Comparison of ENCODE assay signal across 24 cellular contexts in genomic region chr4:56283394-56283793, GRCh38.
DNase-seq lines count a peak whose midpoint lies in the region; ATAC-seq, FAIRE-seq and TF ChIP-seq lines count a peak whose summit lies in the region.
"Had no signal": no experiment of that assay in that cellular context is flagged by ENCODE, and none has a peak within 500 bp of the region (broad histone marks: within the 10 kb centered on the region; RNA-seq: fewer than 3 reads in every experiment).

No MANE protein-coding gene starts in this region.

- H3K4me3 ChIP-seq in mesendoderm (ENCODE audit: low read length) (no peak overlapping the region), small intestine (ENCODE audit: low read depth in 1 of 2, low read length in 2 of 2) (no peak overlapping the region)
- H3K4me3 ChIP-seq: BLaER1, GM12878, GM23338 had no signal

- no peak overlapping the region for H3K23ac ChIP-seq in mesendoderm (ENCODE audit: low read length)

- no peak overlapping the region for H3K4me3 Mint-ChIP-seq in activated CD4-positive, alpha-beta T cell treated with anti-CD3 and anti-CD28 coated beads, Interleukin-2, amount 10 ng/mL, durations not matched to agents 7 days and 5 days
- no peak overlapping the region for H3K4me3 Mint-ChIP-seq in T-helper 17 cell
- H3K4me3 Mint-ChIP-seq: B cell; CD4-positive, CD25-positive, alpha-beta regulatory T cell; CD8-positive, alpha-beta T cell; GM23338; H9 had no signal

- H3K18ac ChIP-seq in mesendoderm (ENCODE audit: low read length), result no peak overlapping the region

- H2BK15ac ChIP-seq in mesendoderm (replicated peaks; ENCODE audit: low read depth), result no peak overlapping the region

- no peak overlapping the region for H4K5ac ChIP-seq in mesendoderm (ENCODE audit: low read length)

- H3K27me3 Mint-ChIP-seq in activated CD4-positive, alpha-beta T cell treated with anti-CD3 and anti-CD28 coated beads, Interleukin-2, amount 10 ng/mL, durations not matched to agents 7 days and 5 days, result peaks cover under 1% of the 10 kb centered on the region
- no peaks in the 10 kb centered on the region for H3K27me3 Mint-ChIP-seq in T-helper 17 cell
- H3K27me3 Mint-ChIP-seq: B cell had no signal

- H3K4ac ChIP-seq in mesendoderm (ENCODE audit: low read depth, low read length), result no peak overlapping the region

- CTCF ChIA-PET in activated CD4-positive, alpha-beta T cell treated with anti-CD3 and anti-CD28 coated beads, Interleukin-2, amount 10 ng/mL, durations not matched to agents 7 days and 5 days (lab: Charles Lee), result interaction anchor here (1.4 kb wide), 1 partner anchor 8 kb away, joined by 3 read pairs; no protein-coding TSS in a partner anchor

- POLR2A ChIA-PET in activated CD4-positive, alpha-beta T cell treated with anti-CD3 and anti-CD28 coated beads, Interleukin-2, amount 10 ng/mL, durations not matched to agents 7 days and 5 days (lab: Charles Lee), result no interaction called here

- H3K9me3 ChIP-seq in small intestine (ENCODE audit: control insufficient read depth, low read depth), result no peaks in the 10 kb centered on the region
- no peaks in the 10 kb centered on the region for H3K9me3 ChIP-seq in T-helper 17 cell (ENCODE audit: control insufficient read depth, low read length, poor library complexity, severe bottlenecking)
- H3K9me3 ChIP-seq: Caco-2 had no signal

- no peaks in the 10 kb centered on the region for H3K36me3 Mint-ChIP-seq in activated CD4-positive, alpha-beta T cell treated with anti-CD3 and anti-CD28 coated beads, Interleukin-2, amount 10 ng/mL, durations not matched to agents 7 days and 5 days (ENCODE audit: low read depth)
- H3K36me3 Mint-ChIP-seq in T-helper 17 cell (ENCODE audit: low read depth), result no peaks in the 10 kb centered on the region
- H3K36me3 Mint-ChIP-seq: CD4-positive, CD25-positive, alpha-beta regulatory T cell; CD8-positive, alpha-beta T cell had no signal

- H3K4me1 ChIP-seq in foreskin keratinocyte (no peaks in the 10 kb centered on the region), mesendoderm (ENCODE audit: control insufficient read depth, low read depth, low read length) (peaks cover 11% of the 10 kb centered on the region), small intestine (ENCODE audit: control insufficient read depth in 2 of 2, insufficient read depth in 1 of 2, low read depth in 1 of 2, low read length in 1 of 2) (peaks cover 0 to 3% of the 10 kb centered on the region in 2 donors)
- H3K4me1 ChIP-seq: BLaER1 had no signal

- ATAC-seq in foreskin keratinocyte, result peak; percentile 14
- ATAC-seq in T-helper 17 cell, result no peak
- ATAC-seq: CD8-positive, alpha-beta T cell; GM12878; GM23338; HCT116 had no signal

- no peak for DNase-seq in activated CD4-positive, alpha-beta T cell treated with anti-CD3 and anti-CD28 coated beads, Interleukin-2, amount 10 ng/mL, durations not matched to agents 7 days and 5 days
- no peak for DNase-seq in activated CD4-positive, alpha-beta T cell treated with anti-CD3 and anti-CD28 coated beads for 48 hours
- DNase-seq in foreskin keratinocyte (no peak), mesendoderm (no peak), small intestine (peak; percentile 88), DMS153 (lab: John Stamatoyannopoulos, UW) (no peak), T-helper 17 cell (no peak), HUDEP-2 (lab: John Stamatoyannopoulos, UW; ENCODE audit: unreplicated experiment in 76 of 76) (no peak)
- DNase-seq: Caco-2; CD4-positive, CD25-positive, alpha-beta regulatory T cell; CD8-positive, alpha-beta T cell; DMS79; EL; GDM1; H9 had no signal

- H2BK120ac ChIP-seq in mesendoderm (ENCODE audit: low read depth, low read length), result no peak overlapping the region

- H3K36me3 ChIP-seq in mesendoderm (ENCODE audit: control insufficient read depth, insufficient read depth, low read length), result no peaks in the 10 kb centered on the region
- H3K36me3 ChIP-seq in small intestine (ENCODE audit: control insufficient read depth in 2 of 2, insufficient read depth in 2 of 2, low read length in 2 of 2), result no peaks in the 10 kb centered on the region

- H3K4me2 ChIP-seq in mesendoderm (ENCODE audit: low read length), result no peak overlapping the region
- H3K4me2 ChIP-seq: BLaER1, GM23338 had no signal

- H3K4me1 Mint-ChIP-seq in activated CD4-positive, alpha-beta T cell treated with anti-CD3 and anti-CD28 coated beads, Interleukin-2, amount 10 ng/mL, durations not matched to agents 7 days and 5 days, result no peaks in the 10 kb centered on the region
- H3K4me1 Mint-ChIP-seq in T-helper 17 cell, result no peaks in the 10 kb centered on the region
- H3K4me1 Mint-ChIP-seq: B cell; CD4-positive, CD25-positive, alpha-beta regulatory T cell had no signal

- peak overlapping the region; percentile 57 for H3K56ac ChIP-seq in mesendoderm (ENCODE audit: low read length)

- H3K9me3 Mint-ChIP-seq in activated CD4-positive, alpha-beta T cell treated with anti-CD3 and anti-CD28 coated beads, Interleukin-2, amount 10 ng/mL, durations not matched to agents 7 days and 5 days, result no peaks in the 10 kb centered on the region
- H3K9me3 Mint-ChIP-seq: CD8-positive, alpha-beta T cell; GM23338 had no signal

- FAIRE-seq in small intestine (lab: Jason Lieb, UNC), result no peak
- FAIRE-seq: A204.1, GM12878, GM19239 had no signal

- H3K27ac Mint-ChIP-seq in activated CD4-positive, alpha-beta T cell treated with anti-CD3 and anti-CD28 coated beads, Interleukin-2, amount 10 ng/mL, durations not matched to agents 7 days and 5 days, result peak overlapping the region; percentile 21
- H3K27ac Mint-ChIP-seq in T-helper 17 cell, result no peak overlapping the region
- H3K27ac Mint-ChIP-seq: B cell; CD4-positive, CD25-positive, alpha-beta regulatory T cell; CD8-positive, alpha-beta T cell; GM23338 had no signal

- H3K79me2 ChIP-seq in mesendoderm (ENCODE audit: control insufficient read depth, insufficient read depth, low read length), result no peaks in the 10 kb centered on the region

- H3K79me1 ChIP-seq in mesendoderm (ENCODE audit: low read length), result no peaks in the 10 kb centered on the region

- no peak for TF ChIP-seq CTCF in foreskin keratinocyte (conservative IDR thresholded peaks at IDR 0.05)

- H3K27me3 ChIP-seq in foreskin keratinocyte (no peaks in the 10 kb centered on the region), mesendoderm (ENCODE audit: insufficient read depth, low read length, poor library complexity) (no peaks in the 10 kb centered on the region), small intestine (ENCODE audit: control insufficient read depth in 2 of 2, insufficient read depth in 2 of 2, low read length in 2 of 2) (no peaks in the 10 kb centered on the region)
- H3K27me3 ChIP-seq: BLaER1 had no signal

- H4K8ac ChIP-seq in mesendoderm (ENCODE audit: low read depth, low read length), result no peak overlapping the region

- H3K27ac ChIP-seq in foreskin keratinocyte, result no peak overlapping the region
- no peak overlapping the region for H3K27ac ChIP-seq in mesendoderm (ENCODE audit: low read depth, low read length)
- H3K27ac ChIP-seq in small intestine (ENCODE audit: low read depth in 1 of 2, low read length in 1 of 2), result peak overlapping the region; percentile 4 to 64
- H3K27ac ChIP-seq: 22Rv1, BLaER1, C4-2B had no signal

- peak overlapping the region; percentile 34 for H2BK5ac ChIP-seq in mesendoderm (ENCODE audit: low read length)

- H2AK5ac ChIP-seq in mesendoderm (ENCODE audit: low read length), result no peak overlapping the region

- no peak overlapping the region for H3K9ac ChIP-seq in mesendoderm (ENCODE audit: low read length)
- H3K9ac ChIP-seq: BLaER1 had no signal

- no CpG with 5 or more reads among the region's 2 CpGs for WGBS in mesendoderm (ENCODE audit: extremely low coverage, insufficient coverage, low lambda C conversion rate)
- WGBS in small intestine, 3 donors, result 25 to 68% (median 67%) methylated on average over 2 of the region's 2 CpGs

Comparison
In these comparisons a context has a peak if more than half of its experiments do, and no peak if none do; other contexts are left out.
1. H3K27ac ChIP-seq: peak in small intestine (2 of 2); none in foreskin keratinocyte (single experiment) and mesendoderm (single experiment).